1 cellular context compared by ENCODE assay signal in genomic region chr14:22471545-22472121, GRCh38.
TF ChIP-seq lines count a peak whose summit lies in the region.

No MANE protein-coding gene starts in this region.

TF ChIP-seq in HepG2, 621 proteins besides CTCF, POLR2A, EP300 and RAD21 (continued from another document):
- no peak for TF ChIP-seq SKIL (CRISPR knock-in tag; IDR thresholded peaks at IDR 0.05; ENCODE audit: borderline replicate concordance)
- TF ChIP-seq DZIP1 (CRISPR knock-in tag; IDR thresholded peaks at IDR 0.05): no peak
- TF ChIP-seq ZNF646 (CRISPR knock-in tag; IDR thresholded peaks at IDR 0.05): no peak
- TF ChIP-seq GABPB1 (CRISPR knock-in tag; IDR thresholded peaks at IDR 0.05): peak; percentile 88
- TF ChIP-seq ZNF737 (CRISPR knock-in tag; IDR thresholded peaks at IDR 0.05; ENCODE audit: borderline replicate concordance): no peak
- TF ChIP-seq GTF2F1 (IDR thresholded peaks at IDR 0.05; ENCODE audit: low read length): no peak
- 0 out of 2 replicates have a peak, but pooled peaks have one; percentile 35 for TF ChIP-seq ZNF710 (CRISPR knock-in tag; IDR thresholded peaks at IDR 0.05; ENCODE audit: borderline replicate concordance)
- TF ChIP-seq PRDM15 (CRISPR knock-in tag; IDR thresholded peaks at IDR 0.05): peak; percentile 99
- TF ChIP-seq ESRRA (CRISPR knock-in tag; IDR thresholded peaks at IDR 0.05; ENCODE audit: low read depth): no peak
- 0 out of 2 replicates have a peak, but pooled peaks have one; percentile 23 for TF ChIP-seq SALL1 (CRISPR knock-in tag; IDR thresholded peaks at IDR 0.05)
- TF ChIP-seq PITX1 (CRISPR knock-in tag; IDR thresholded peaks at IDR 0.05): 0 out of 2 replicates have a peak, but pooled peaks have one; percentile 50
- no peak for TF ChIP-seq NCOA1 (CRISPR knock-in tag; IDR thresholded peaks at IDR 0.05)
- TF ChIP-seq ZBTB33 (CRISPR knock-in tag; IDR thresholded peaks at IDR 0.05): no peak
- 0 out of 2 replicates have a peak, but pooled peaks have one; percentile 42 for TF ChIP-seq ZNF557 (CRISPR knock-in tag; IDR thresholded peaks at IDR 0.05)
- TF ChIP-seq NCOA5 (CRISPR knock-in tag; IDR thresholded peaks at IDR 0.05): no peak
- TF ChIP-seq POGK (CRISPR knock-in tag; conservative IDR thresholded peaks at IDR 0.05): no peak
- peak; percentile 79 for TF ChIP-seq GABPA (IDR thresholded peaks at IDR 0.05; ENCODE audit: low read depth, low read length)
- peak; percentile 91 for TF ChIP-seq GABPA (CRISPR knock-in tag; IDR thresholded peaks at IDR 0.05; ENCODE audit: low read depth)
- TF ChIP-seq ZBTB20 (CRISPR knock-in tag; IDR thresholded peaks at IDR 0.05; ENCODE audit: borderline replicate concordance, low read depth): no peak
